1 cellular context compared by ENCODE assay signal in genomic region chr18:46069524-46069923, GRCh38.
TF ChIP-seq lines count a peak whose summit lies in the region.

No MANE protein-coding gene starts in this region.

TF ChIP-seq in GM23338, 12 proteins besides CTCF, POLR2A, EP300 and RAD21:
- TF ChIP-seq ETS1 (IDR thresholded peaks at IDR 0.05) (no peak), ZNF462 (CRISPR knock-in tag; IDR thresholded peaks at IDR 0.05) (no peak), EZH2phosphoT487 (IDR thresholded peaks at IDR 0.05; ENCODE audit: unreplicated experiment) (no peak), STAT1 (IDR thresholded peaks at IDR 0.05; ENCODE audit: unreplicated experiment) (no peak), POLR2AphosphoS5 (IDR thresholded peaks at IDR 0.05; ENCODE audit: low read depth) (no peak), NANOG (IDR thresholded peaks at IDR 0.05; ENCODE audit: borderline replicate concordance) (no peak), JUNB (IDR thresholded peaks at IDR 0.05; ENCODE audit: unreplicated experiment) (no peak), ZNF114 (CRISPR knock-in tag; IDR thresholded peaks at IDR 0.05) (no peak), EZH2 (IDR thresholded peaks at IDR 0.05; ENCODE audit: low read depth, unreplicated experiment) (no peak), CREB1 (CRISPR knock-in tag; IDR thresholded peaks at IDR 0.05; ENCODE audit: low read depth) (no peak), REST (IDR thresholded peaks at IDR 0.05; ENCODE audit: unreplicated experiment) (no peak), ZNF331 (CRISPR knock-in tag; IDR thresholded peaks at IDR 0.05; ENCODE audit: low read depth) (no peak)
TF ChIP-seq in GM23338: peak in this region for 0.
